In genomic region chr4:159060161-159060560, GRCh38 we compare ENCODE assay signal across 13 cellular contexts. TPM values are rescaled to one million over a fixed set of nuclear protein-coding genes. Genes with fewer than 3 reads are reported as not detected.
DNase-seq lines count a peak whose midpoint lies in the region; ATAC-seq and TF ChIP-seq lines count a peak whose summit lies in the region.
"Had no signal": no experiment of that assay in that cellular context is flagged by ENCODE, and none has a peak within 500 bp of the region (broad histone marks: within the 10 kb centered on the region; RNA-seq: fewer than 3 reads in every experiment).

No MANE protein-coding gene starts in this region.

- TF ChIP-seq CTCF in HEK293 (tag by site-specific recombination; IDR thresholded peaks at IDR 0.05) (no peak), heart right ventricle (IDR thresholded peaks at IDR 0.05) (no peak), BE2C (IDR thresholded peaks at IDR 0.05; ENCODE audit: low read depth, low read length) (no peak), WTC11 (IDR thresholded peaks at IDR 0.05) (no peak)

- H3K4ac ChIP-seq in neuronal stem cell (ENCODE audit: low read length): no peak overlapping the region

- H3K27me3 Mint-ChIP-seq in WTC11 (ENCODE audit: low read depth): no peaks in the 10 kb centered on the region
- H3K27me3 Mint-ChIP-seq: CD8-positive, alpha-beta memory T cell had no signal

- H3K14ac ChIP-seq in neuronal stem cell (ENCODE audit: low read length): no peak overlapping the region

- intact Hi-C loops in heart right ventricle (cut with DNase I): no loop called here

- no peak overlapping the region for H2AK5ac ChIP-seq in neuronal stem cell (ENCODE audit: low read depth, low read length)

- ATAC-seq in heart right ventricle (peak; percentile 85 to 99 (median 94)), WTC11 (no peak)

- no peak overlapping the region for H4K91ac ChIP-seq in neuronal stem cell (ENCODE audit: low read depth, low read length, poor library complexity)

- peak; percentile 38 to 59 for DNase-seq in NCI-H446 (lab: John Stamatoyannopoulos, UW)
- DNase-seq in heart right ventricle: peak; percentile 19 to 44
- no peak for DNase-seq in neuronal stem cell (ENCODE audit: low spot score)
- DNase-seq in BE2C: no peak
- DNase-seq in WTC11 (ENCODE audit: low spot score): no peak
- DNase-seq in T1000 (lab: John Stamatoyannopoulos, UW): no peak
- DNase-seq: CD8-positive, alpha-beta memory T cell; HFFc6; NCI-H1092; NCI-H2227 treated with DMSO at 0.1 percent for 48 hours; NCI-H526 treated with DMSO at 0.1 percent for 48 hours; PC-9 had no signal

- 35 to 48% methylated on average over 3 of the region's 3 CpGs for WGBS in heart right ventricle, 2 donors
- WGBS in neuronal stem cell (ENCODE audit: extremely low coverage in 2 of 2, insufficient read length in 2 of 2, insufficient replicate concordance in 1 of 2), 2 donors: no CpG with 5 or more reads among the region's 3 CpGs

- H2BK120ac ChIP-seq in neuronal stem cell (ENCODE audit: low read depth, low read length): no peak overlapping the region

- peaks cover 18% of the 10 kb centered on the region for H3K4me1 Mint-ChIP-seq in WTC11
- H3K4me1 Mint-ChIP-seq: CD8-positive, alpha-beta memory T cell had no signal

- no peak overlapping the region for H3K4me2 ChIP-seq in neuronal stem cell (ENCODE audit: insufficient read depth, low read length, poor library complexity, severe bottlenecking)
- H3K4me2 ChIP-seq: PC-9 had no signal

- H3K27ac Mint-ChIP-seq in WTC11: no peak overlapping the region
- H3K27ac Mint-ChIP-seq: CD8-positive, alpha-beta memory T cell; HFFc6 had no signal

- H3K9me3 ChIP-seq in HEK293 (ENCODE audit: control insufficient read depth, insufficient read depth, low read depth, low read length) (no peaks in the 10 kb centered on the region), heart right ventricle (no peaks in the 10 kb centered on the region), neuronal stem cell (replicated peaks in 1 of 2; ENCODE audit: control insufficient read depth in 2 of 2, insufficient read depth in 1 of 2, low read depth in 1 of 2, low read length in 2 of 2) (no peaks in the 10 kb centered on the region), BE2C (no peaks in the 10 kb centered on the region; the same call in 1 of the 2 replicates)

- H3K27me3 ChIP-seq in heart right ventricle (no peaks in the 10 kb centered on the region), neuronal stem cell (ENCODE audit: control insufficient read depth in 3 of 3, insufficient read depth in 3 of 3, low read depth in 1 of 3, low read length in 3 of 3) (no peaks in the 10 kb centered on the region), BE2C (no peaks in the 10 kb centered on the region)

- H3K9me3 Mint-ChIP-seq in WTC11: no peaks in the 10 kb centered on the region
- H3K9me3 Mint-ChIP-seq: CD8-positive, alpha-beta memory T cell; HFFc6 had no signal

- no peak overlapping the region for H2BK5ac ChIP-seq in neuronal stem cell (ENCODE audit: low read length)

- H2BK15ac ChIP-seq in neuronal stem cell (ENCODE audit: low read length): no peak overlapping the region

- H3K36me3 ChIP-seq in HEK293 (ENCODE audit: control insufficient read depth in 2 of 2, insufficient read depth in 1 of 2, low read length in 2 of 2) (no peaks in the 10 kb centered on the region), heart right ventricle (no peaks in the 10 kb centered on the region), neuronal stem cell (replicated peaks in 1 of 2; ENCODE audit: control insufficient read depth in 2 of 2, insufficient read depth in 2 of 2, low read length in 2 of 2) (no peaks in the 10 kb centered on the region), BE2C (no peaks in the 10 kb centered on the region)

- H3K4me1 ChIP-seq in HEK293 (ENCODE audit: control insufficient read depth, insufficient read depth, low read length) (no peaks in the 10 kb centered on the region), heart right ventricle (peaks cover 0 to 10% (median 0%) of the 10 kb centered on the region in 9 donors), neuronal stem cell (ENCODE audit: control insufficient read depth in 2 of 2, insufficient read depth in 1 of 2, low read depth in 1 of 2, low read length in 2 of 2) (peaks cover 0 to 5% of the 10 kb centered on the region in 2 donors), BE2C (no peaks in the 10 kb centered on the region)

- CTCF ChIA-PET in HEK293 (lab: Yijun Ruan, JAX): interaction anchor here (0.6 kb wide), 1 partner anchor 10 kb away, joined by 3 read pairs; no protein-coding TSS in a partner anchor
- CTCF ChIA-PET in WTC11 (lab: Charles Lee): no interaction called here

- no peak overlapping the region for H3K27ac ChIP-seq in HEK293 (ENCODE audit: extremely low read depth, low read depth, low read length)
- H3K27ac ChIP-seq in heart right ventricle: peak overlapping the region in 1 of 10 donors; percentile 24
- H3K27ac ChIP-seq in neuronal stem cell (replicated peaks; ENCODE audit: low read length): no peak overlapping the region
- H3K27ac ChIP-seq: PC-9 had no signal

- H3K18ac ChIP-seq in neuronal stem cell (ENCODE audit: low read length): no peak overlapping the region

- POLR2A ChIA-PET in HEK293 (lab: Yijun Ruan, JAX) (no interaction called here), WTC11 (lab: Charles Lee) (no interaction called here)

- H3K36me3 Mint-ChIP-seq in WTC11: no peaks in the 10 kb centered on the region
- H3K36me3 Mint-ChIP-seq: CD8-positive, alpha-beta memory T cell had no signal

- H3K79me1 ChIP-seq in neuronal stem cell (ENCODE audit: low read depth, low read length): no peaks in the 10 kb centered on the region

- H4K8ac ChIP-seq in neuronal stem cell (ENCODE audit: low read depth, low read length): no peak overlapping the region

- H3K4me3 ChIP-seq in HEK293 (ENCODE audit: low read depth, low read length) (no peak overlapping the region), heart right ventricle (no peak overlapping the region), neuronal stem cell (ENCODE audit: low read length in 2 of 2) (no peak overlapping the region), BE2C (ENCODE audit: low read depth, low read length) (no peak overlapping the region)
- H3K4me3 ChIP-seq: PC-9 had no signal

- no peak overlapping the region for H3K4me3 Mint-ChIP-seq in WTC11
- H3K4me3 Mint-ChIP-seq: CD8-positive, alpha-beta memory T cell; HFFc6 had no signal

- no peak overlapping the region for H2BK12ac ChIP-seq in neuronal stem cell (ENCODE audit: low read length)

- no peak overlapping the region for H3K9ac ChIP-seq in neuronal stem cell (ENCODE audit: low read depth, low read length, poor library complexity)

- no peak overlapping the region for H3K23ac ChIP-seq in neuronal stem cell (ENCODE audit: low read depth, low read length, poor library complexity)

- H2AFZ ChIP-seq in neuronal stem cell (ENCODE audit: low read length): peak overlapping the region; percentile 29
- H2AFZ ChIP-seq: PC-9 had no signal

TF ChIP-seq in HEK293, 187 proteins besides CTCF, POLR2A, EP300 and RAD21 (continues in another document):
- TF ChIP-seq ZNF391 (tag by site-specific recombination; IDR thresholded peaks at IDR 0.05; ENCODE audit: borderline replicate concordance, low read depth): no peak

TF ChIP-seq in WTC11, 78 proteins besides CTCF, POLR2A, EP300 and RAD21:
- TF ChIP-seq GRHL2 (CRISPR knock-in tag; IDR thresholded peaks at IDR 0.05; ENCODE audit: insufficient replicate concordance, severe bottlenecking) (no peak), E2F1 (CRISPR knock-in tag; IDR thresholded peaks at IDR 0.05) (no peak), TEAD4 (CRISPR knock-in tag; IDR thresholded peaks at IDR 0.05) (no peak), USF2 (CRISPR knock-in tag; IDR thresholded peaks at IDR 0.05) (no peak), TP53 (CRISPR knock-in tag; IDR thresholded peaks at IDR 0.05) (no peak)

RNA-seq across cellular contexts. Expression of gene RAPGEF2, which starts 42.7 kb away (rescaled TPM):
- 10 to 100 TPM; 36.1 to 68.8 (median 54.6) TPM for total RNA-seq in heart right ventricle
- 10 to 100 TPM in 1 of 2 donors, 1 to 10 TPM in 1; 9.2 to 13.5 TPM for polyA plus RNA-seq in heart right ventricle
- polyA plus RNA-seq in neuronal stem cell (2013, experiment 1 of 2): 19.0 TPM
- 19.5 TPM for polyA plus RNA-seq in neuronal stem cell (2013, experiment 2 of 2)
- polyA plus RNA-seq in BE2C (2012; ENCODE audit: insufficient read depth, insufficient read length, low read depth): 23.5 TPM
- total RNA-seq in WTC11 (2021): 32.3 to 40.6 TPM (median 33.4 TPM) in 3 replicates

Comparison
In these comparisons a context has a peak if more than half of its experiments do, and no peak if none do; other contexts are left out.
1. DNase-seq: peak in NCI-H446 (2 of 2) and heart right ventricle (2 of 2); none in neuronal stem cell (single experiment), BE2C (single experiment), WTC11 (single experiment) and T1000 (single experiment).